18 cellular contexts compared by ENCODE assay signal in the genomic region with DNA sequence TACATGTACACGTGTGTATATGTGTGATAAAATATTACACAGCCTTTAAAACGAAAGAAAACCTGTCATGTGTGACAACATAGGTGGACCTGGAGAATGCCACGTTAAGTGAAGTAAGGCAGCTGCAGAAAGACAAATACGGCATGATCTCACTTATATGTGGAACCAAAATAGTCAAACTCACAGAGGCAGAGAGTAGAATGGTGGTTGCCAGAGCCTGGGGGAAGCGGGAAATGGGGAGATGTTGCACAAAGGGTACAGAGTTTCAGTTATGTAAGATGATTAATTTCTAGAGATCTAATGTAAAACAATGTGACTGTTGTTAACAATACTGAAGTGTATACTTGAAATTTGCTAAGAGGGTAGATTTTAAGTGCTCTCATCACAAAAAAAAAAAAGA. TPM values are rescaled to one million over a fixed set of nuclear protein-coding genes. Genes with fewer than 3 reads are reported as not detected.
DNase-seq lines count a peak whose midpoint lies in the region; ATAC-seq and TF ChIP-seq lines count a peak whose summit lies in the region.
"Had no signal": no experiment of that assay in that cellular context is flagged by ENCODE, and none has a peak within 500 bp of the region (broad histone marks: within the 10 kb centered on the region; RNA-seq: fewer than 3 reads in every experiment).

No MANE protein-coding gene starts in this region.

- no peaks in the 10 kb centered on the region for H3F3A ChIP-seq in GM23338 (replicated peaks; ENCODE audit: low read depth)

- H3K4me3 Mint-ChIP-seq in GM23338: no peak overlapping the region
- H3K4me3 Mint-ChIP-seq: CD8-positive, alpha-beta T cell had no signal

- H3K4me3 ChIP-seq in GM06990 (replicated peaks; ENCODE audit: low read depth, low read length) (peak overlapping the region; percentile 23), GM23338 (no peak overlapping the region), lower lobe of right lung (no peak overlapping the region)

- H3K36me3 ChIP-seq in GM06990 (ENCODE audit: control insufficient read depth, insufficient read depth, low read length) (no peaks in the 10 kb centered on the region), GM23338 (ENCODE audit: insufficient read depth) (no peaks in the 10 kb centered on the region), lower lobe of right lung (no peaks in the 10 kb centered on the region)

- no peaks in the 10 kb centered on the region for H3K36me3 Mint-ChIP-seq in GM23338 (ENCODE audit: low read depth)
- H3K36me3 Mint-ChIP-seq: CD8-positive, alpha-beta T cell had no signal

- intact Hi-C loops in lower lobe of right lung (cut with DNase I): no loop called here

- ATAC-seq in GM18873 (IDR thresholded peaks at IDR 0.05; ENCODE audit: low FRiP score, unreplicated experiment) (peak; percentile 63), GM23338 (no peak), HG03280 (IDR thresholded peaks at IDR 0.05; ENCODE audit: unreplicated experiment) (peak; percentile 67), lower lobe of right lung (no peak), HG03108 (IDR thresholded peaks at IDR 0.05; ENCODE audit: unreplicated experiment) (no peak)
- ATAC-seq: CD8-positive, alpha-beta T cell; T-cell had no signal

- peaks cover 44% of the 10 kb centered on the region for H3K4me1 Mint-ChIP-seq in GM23338

- H3K27me3 Mint-ChIP-seq in GM23338 (ENCODE audit: insufficient read depth, low read depth, poor library complexity): no peaks in the 10 kb centered on the region
- H3K27me3 Mint-ChIP-seq: T-cell had no signal

- H3K27me3 ChIP-seq in GM06990 (replicated peaks; ENCODE audit: control insufficient read depth, insufficient read depth, low read length): no peaks in the 10 kb centered on the region
- no peaks in the 10 kb centered on the region for H3K27me3 ChIP-seq in GM23338 (ENCODE audit: insufficient read depth)
- H3K27me3 ChIP-seq in lower lobe of right lung (ENCODE audit: low read depth): no peaks in the 10 kb centered on the region

- H3K4me1 ChIP-seq in GM23338 (ENCODE audit: insufficient read depth): peaks cover 24% of the 10 kb centered on the region
- peaks cover 16% of the 10 kb centered on the region for H3K4me1 ChIP-seq in lower lobe of right lung

- no peaks in the 10 kb centered on the region; the same call in 1 of the 2 replicates for H3K9me2 ChIP-seq in GM23338 (ENCODE audit: insufficient read depth)

- H3K27ac ChIP-seq in GM23338 (ENCODE audit: low read depth) (no peak overlapping the region), lower lobe of right lung (no peak overlapping the region)
- H3K27ac ChIP-seq: epithelial cell of prostate had no signal

- H3K4me2 ChIP-seq in GM23338: no peak overlapping the region

- H3K79me2 ChIP-seq in GM23338 (replicated peaks; ENCODE audit: insufficient read depth): peaks cover 73% of the 10 kb centered on the region

- TF ChIP-seq CTCF in GM06990 (IDR thresholded peaks at IDR 0.05; ENCODE audit: insufficient read depth, low read length, poor library complexity, severe bottlenecking) (no peak), GM23338 (conservative IDR thresholded peaks at IDR 0.05; ENCODE audit: low read depth in 2 of 2) (no peak), lower lobe of right lung (IDR thresholded peaks at IDR 0.05) (no peak)

- no peaks in the 10 kb centered on the region for H4K20me1 ChIP-seq in GM23338 (replicated peaks; ENCODE audit: insufficient read depth)

- DNase-seq in GM06990 (ENCODE audit: extremely low read depth, insufficient read length): peak; percentile 72
- no peak for DNase-seq in GM23338 (ENCODE audit: low spot score)
- DNase-seq in GM19238 (ENCODE audit: insufficient read length, low spot score): no peak
- DNase-seq in lower lobe of right lung: no peak
- no peak for DNase-seq in midbrain (lab: John Stamatoyannopoulos, UW)
- DNase-seq: activated T-cell treated with anti-CD3 and anti-CD28 coated beads, Interleukin-2, amount 50 U/mL, for 1 hour; CD8-positive, alpha-beta T cell; HCEC 1CT; islet precursor cell; NCI-H2029; NCI-H774; RPMI8226; substantia nigra; T-cell had no signal

- no peaks in the 10 kb centered on the region for H3K9me3 ChIP-seq in lower lobe of right lung

- no peaks in the 10 kb centered on the region for H3K9me3 Mint-ChIP-seq in GM23338
- H3K9me3 Mint-ChIP-seq: CD8-positive, alpha-beta T cell had no signal

- H2AFZ ChIP-seq in GM23338: no peak overlapping the region

- 0 out of 2 replicates have a peak overlapping the region, but pooled peaks have one; percentile 66 for H3K27ac Mint-ChIP-seq in GM23338
- H3K27ac Mint-ChIP-seq: CD8-positive, alpha-beta T cell; T-cell had no signal

TF ChIP-seq in GM23338, 12 proteins besides CTCF, POLR2A, EP300 and RAD21:
- TF ChIP-seq CREB1 (CRISPR knock-in tag; IDR thresholded peaks at IDR 0.05; ENCODE audit: low read depth) (no peak), EZH2phosphoT487 (IDR thresholded peaks at IDR 0.05; ENCODE audit: unreplicated experiment) (no peak), EZH2 (IDR thresholded peaks at IDR 0.05; ENCODE audit: low read depth, unreplicated experiment) (no peak), NANOG (IDR thresholded peaks at IDR 0.05; ENCODE audit: borderline replicate concordance) (no peak), POLR2AphosphoS5 (IDR thresholded peaks at IDR 0.05; ENCODE audit: low read depth) (no peak), JUNB (IDR thresholded peaks at IDR 0.05; ENCODE audit: unreplicated experiment) (no peak)
- TF ChIP-seq, protein P1, sequence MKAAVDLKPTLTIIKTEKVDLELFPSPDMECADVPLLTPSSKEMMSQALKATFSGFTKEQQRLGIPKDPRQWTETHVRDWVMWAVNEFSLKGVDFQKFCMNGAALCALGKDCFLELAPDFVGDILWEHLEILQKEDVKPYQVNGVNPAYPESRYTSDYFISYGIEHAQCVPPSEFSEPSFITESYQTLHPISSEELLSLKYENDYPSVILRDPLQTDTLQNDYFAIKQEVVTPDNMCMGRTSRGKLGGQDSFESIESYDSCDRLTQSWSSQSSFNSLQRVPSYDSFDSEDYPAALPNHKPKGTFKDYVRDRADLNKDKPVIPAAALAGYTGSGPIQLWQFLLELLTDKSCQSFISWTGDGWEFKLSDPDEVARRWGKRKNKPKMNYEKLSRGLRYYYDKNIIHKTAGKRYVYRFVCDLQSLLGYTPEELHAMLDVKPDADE (IDR thresholded peaks at IDR 0.05): no peak

RNA-seq across cellular contexts. Expression of a gene that starts 34.8 kb away (rescaled TPM):
- 12.4 and 17.1 TPM in 2 replicates for total RNA-seq in GM23338 (2014; rRNA removed; shearing (Covaris generic))
- 8.6 and 9.1 TPM in 2 replicates for polyA plus RNA-seq in GM23338 (2016; fragmentation: Nextera tagmentation; extraction: Ambion mirVana)
- total RNA-seq in lower lobe of right lung: 7.6 TPM
- total RNA-seq: CD8-positive, alpha-beta T cell had no signal

Comparison
In these comparisons a context has a peak if more than half of its experiments do, and no peak if none do; other contexts are left out.
1. ATAC-seq: peak in GM18873 (single experiment) and HG03280 (single experiment); none in GM23338 (single experiment), lower lobe of right lung (0 of 2) and HG03108 (single experiment).